ENCODE assay signal across 13 cellular contexts in genomic region chr17:6471531-6472465, GRCh38. TPM values are rescaled to one million over a fixed set of nuclear protein-coding genes. Genes with fewer than 3 reads are reported as not detected.
A peak's percentile ranks its signal among the peaks of the same experiment; 100 is the strongest.
DNase-seq lines count a peak whose midpoint lies in the region; ATAC-seq and TF ChIP-seq lines count a peak whose summit lies in the region.
"Had no signal": no experiment of that assay in that cellular context is flagged by ENCODE, and none has a peak within 500 bp of the region (broad histone marks: within the 10 kb centered on the region; RNA-seq: fewer than 3 reads in every experiment).

No MANE protein-coding gene starts in this region.

- in situ Hi-C loops in IMR-90 (cut with MboI; ENCODE audit: low sequenced_read_pairs), result loop anchor here (10.0 kb wide), 1 partner anchor 173 kb away; the partner anchor contains the start of genes KIAA0753 and TXNDC17
- in situ Hi-C loops in astrocyte of the spinal cord (cut with HindIII; ENCODE audit: low sequenced_read_pairs), result no loop called here

- H3K23ac ChIP-seq in IMR-90 (ENCODE audit: low read depth, low read length), result no peak overlapping the region

- TF ChIP-seq CTCF in DND-41 (IDR thresholded peaks at IDR 0.05; ENCODE audit: borderline replicate concordance, extremely low read depth, low read length, poor library complexity, severe bottlenecking) (no peak), IMR-90 (conservative IDR thresholded peaks at IDR 0.05; ENCODE audit: low read depth, low read length) (peak; percentile 28; the same call in 1 of the 2 replicates), astrocyte of the spinal cord (IDR thresholded peaks at IDR 0.05; ENCODE audit: low read depth, low read length) (peak; percentile 14), lower leg skin (IDR thresholded peaks at IDR 0.05) (no peak)

- H4K91ac ChIP-seq in IMR-90 (ENCODE audit: insufficient read depth, low read depth, low read length), result no peak overlapping the region

- TF ChIP-seq RAD21 in IMR-90 (IDR thresholded peaks at IDR 0.05; ENCODE audit: low read length), result peak; percentile 38; the same call in 1 of the 2 replicates

- no peak for DNase-seq in DND-41
- DNase-seq in IMR-90, result peak; percentile 61
- peak; percentile 57 for DNase-seq in astrocyte of the spinal cord (ENCODE audit: low read depth, low spot score)
- DNase-seq in kidney glomerular epithelial cell (lab: John Stamatoyannopoulos, UW), result peak; percentile 20
- no peak for DNase-seq in ureter (ENCODE audit: low spot score)
- no peak for DNase-seq in lower leg skin (ENCODE audit: low spot score in 2 of 2)
- DNase-seq in activated T-cell treated with anti-CD3 and anti-CD28 coated beads, Interleukin-2, amount 50 U/mL, for 1 hour, result no peak
- DNase-seq in T-helper 9 cell, result no peak
- DNase-seq: activated CD4-positive, alpha-beta memory T cell treated with anti-CD3 and anti-CD28 coated beads for 36 hours; OCI-M1 had no signal

- H3K79me2 ChIP-seq in DND-41 (ENCODE audit: insufficient read depth, low read length), result no peaks in the 10 kb centered on the region

- H3K36me3 ChIP-seq in DND-41 (ENCODE audit: insufficient read depth, low read length), result no peaks in the 10 kb centered on the region
- no peaks in the 10 kb centered on the region for H3K36me3 ChIP-seq in IMR-90 (ENCODE audit: control insufficient read depth, insufficient read depth, low read length)
- H3K36me3 ChIP-seq: ascending aorta, vagina had no signal

- 0 out of 4 replicates have a peak overlapping the region, but pooled peaks of 1 of the 2 experiments have one; percentile 13 for H4K8ac ChIP-seq in IMR-90 (ENCODE audit: low read depth in 2 of 2, low read length in 2 of 2)

- no TSS peak for BruUV-seq in IMR-90 (replicated peaks; lab: Mats Ljungman, UMichigan)

- intact Hi-C loops in IMR-90 (cut with micrococcal nuclease), result loop anchor here (5.0 kb wide), 2 partner anchors 86 to 121 kb away; partner anchors contain the start of gene PITPNM3
- intact Hi-C loops in lower leg skin (cut with DNase I; ENCODE audit: low total_unique reads), result loop anchor here (2.0 kb wide), 1 partner anchor 175 kb away; no protein-coding TSS in a partner anchor

- 0 out of 2 replicates have a peak overlapping the region, but pooled peaks have one; percentile 30 for H3K14ac ChIP-seq in IMR-90 (replicated peaks; ENCODE audit: low read depth, low read length)

- POLR2A ChIA-PET in IMR-90 (lab: Charles Lee; ENCODE audit: unreplicated experiment), result no interaction called here

- H4K5ac ChIP-seq in IMR-90 (ENCODE audit: low read depth, low read length), result no peak overlapping the region

- ATAC-seq in DND-41 (ENCODE audit: insufficient read depth, low read depth) (peak; percentile 17; the same call in 1 of the 3 replicates), IMR-90 (ENCODE audit: low read depth) (peak; percentile 65)
- ATAC-seq: natural killer cell treated with Interleukin-12 subunit alpha and Interleukin-12 subunit beta and Interleukin-15 and Interleukin-18, amount 100 ng/mL, for 72 hours had no signal

- CTCF ChIA-PET in IMR-90 (lab: Yijun Ruan, JAX), result interaction anchor here (0.6 to 1.3 kb wide), 5 partner anchors 13 to 177 kb away, joined by 3 to 4 read pairs (median 3); no protein-coding TSS in a partner anchor

- TF ChIP-seq POLR2A in IMR-90 (IDR thresholded peaks at IDR 0.05; ENCODE audit: low read depth, low read length) (no peak), lower leg skin (IDR thresholded peaks at IDR 0.05) (no peak)

- H3K27ac ChIP-seq in DND-41 (ENCODE audit: low read length) (no peak overlapping the region), IMR-90 (ENCODE audit: insufficient read depth, low read length) (no peak overlapping the region)
- H3K27ac ChIP-seq: ascending aorta, vagina had no signal

- H3K4ac ChIP-seq in IMR-90 (ENCODE audit: low read depth, low read length), result no peak overlapping the region

- dilution Hi-C loops in IMR-90 (cut with HindIII; ENCODE audit: low sequenced_read_pairs, unreplicated experiment), result no loop called here

- H3K27me3 ChIP-seq in DND-41 (ENCODE audit: insufficient read depth, low read length, poor library complexity) (peaks cover 5% of the 10 kb centered on the region), IMR-90 (ENCODE audit: control insufficient read depth, insufficient read depth, low read length) (no peaks in the 10 kb centered on the region)
- H3K27me3 ChIP-seq: ascending aorta, vagina had no signal

- peak overlapping the region; percentile 18 for H2AK9ac ChIP-seq in IMR-90 (replicated peaks; ENCODE audit: low read depth, low read length, poor library complexity)

- no peak overlapping the region for H2BK5ac ChIP-seq in IMR-90 (ENCODE audit: low read depth, low read length, poor library complexity, severe bottlenecking)

- H2BK20ac ChIP-seq in IMR-90 (ENCODE audit: low read depth, low read length), result no peak overlapping the region

- H3K9ac ChIP-seq in DND-41 (ENCODE audit: low read depth, low read length) (no peak overlapping the region), IMR-90 (ENCODE audit: low read depth, low read length) (no peak overlapping the region)

- no peak overlapping the region for H3K18ac ChIP-seq in IMR-90 (ENCODE audit: low read depth, low read length)

- no peak overlapping the region for H2BK15ac ChIP-seq in IMR-90 (ENCODE audit: low read depth, low read length)

- no peak overlapping the region for H3K4me3 ChIP-seq in DND-41 (ENCODE audit: low read depth in 1 of 2, low read length in 2 of 2)
- H3K4me3 ChIP-seq in IMR-90 (ENCODE audit: insufficient read depth, low read depth, low read length), result no peak overlapping the region
- H3K4me3 ChIP-seq in astrocyte of the spinal cord (ENCODE audit: low read depth, low read length), result no peak overlapping the region
- H3K4me3 ChIP-seq in lower leg skin (ENCODE audit: low read depth, poor library complexity, severe bottlenecking), result no peak overlapping the region
- H3K4me3 ChIP-seq: ascending aorta, vagina had no signal

- H3K9me1 ChIP-seq in IMR-90 (ENCODE audit: insufficient read depth, low read length), result peaks cover 7% of the 10 kb centered on the region; the same call in 1 of the 2 replicates

- H2AFZ ChIP-seq in DND-41 (ENCODE audit: low read depth, low read length) (no peak overlapping the region), IMR-90 (replicated peaks; ENCODE audit: low read length, poor library complexity) (peak overlapping the region; percentile 61)

- H3K9me3 ChIP-seq in DND-41 (ENCODE audit: insufficient read depth, low read length, severe bottlenecking), result no peaks in the 10 kb centered on the region
- H3K9me3 ChIP-seq in IMR-90 (ENCODE audit: control insufficient read depth, insufficient read depth, low read length), result peaks cover 2% of the 10 kb centered on the region; the same call in 1 of the 2 replicates
- H3K9me3 ChIP-seq: vagina had no signal

- H3K4me1 ChIP-seq in DND-41 (ENCODE audit: insufficient read depth, low read length), result no peaks in the 10 kb centered on the region
- peaks cover 13% of the 10 kb centered on the region for H3K4me1 ChIP-seq in IMR-90 (ENCODE audit: control insufficient read depth, insufficient read depth, low read length)
- H3K4me1 ChIP-seq: ascending aorta had no signal

- H3K79me1 ChIP-seq in IMR-90 (ENCODE audit: low read depth in 1 of 2, low read length in 2 of 2), result no peaks in the 10 kb centered on the region

- WGBS in IMR-90 (ENCODE audit: extremely low coverage in 2 of 2, insufficient read length in 1 of 2), 2 experiments, result 85% methylated on average over 8 of the region's 19 CpGs; no CpG with 5 or more reads in 1 of the 2 experiments
- WGBS in lower leg skin, 2 donors, result 53 to 70% methylated on average over 16 to 19 of the region's 19 CpGs

- peak overlapping the region; percentile 7; the same call in 1 of the 2 replicates for H2AK5ac ChIP-seq in IMR-90 (ENCODE audit: low read depth, low read length)

- H2BK120ac ChIP-seq in IMR-90 (ENCODE audit: low read depth, low read length), result no peak overlapping the region

- H4K20me1 ChIP-seq in DND-41 (ENCODE audit: insufficient read depth, low read length), result peaks cover 3% of the 10 kb centered on the region
- peaks cover 5% of the 10 kb centered on the region; the same call in 1 of the 2 replicates for H4K20me1 ChIP-seq in IMR-90 (ENCODE audit: insufficient read depth, low read length)

- H3K56ac ChIP-seq in IMR-90 (ENCODE audit: extremely low read depth, insufficient read depth, low read length), result no peak overlapping the region

- H3K4me2 ChIP-seq in DND-41 (ENCODE audit: insufficient read depth, low read length) (no peak overlapping the region), IMR-90 (ENCODE audit: low read depth, low read length) (no peak overlapping the region)

TF ChIP-seq in IMR-90, 13 proteins besides CTCF, POLR2A, EP300 and RAD21:
- TF ChIP-seq MAZ (IDR thresholded peaks at IDR 0.05; ENCODE audit: borderline replicate concordance, low read depth, low read length) (no peak), FOS (IDR thresholded peaks at IDR 0.05; ENCODE audit: low read depth, low read length) (peak; percentile 28; the same call in 1 of the 2 replicates), SMC3 (IDR thresholded peaks at IDR 0.05; ENCODE audit: low read depth, low read length) (0 out of 2 replicates have a peak, but pooled peaks have one; percentile 19)

RNA-seq across cellular contexts. Expression of gene PIMREG, which starts 27.5 kb away (rescaled TPM):
- total RNA-seq in IMR-90 (2012; rRNA removed), result 19.4 and 21.5 TPM in 2 replicates
- 25.9 and 36.8 TPM in 2 replicates for polyA plus RNA-seq in IMR-90 (2012; rRNA removed)
- polyA plus RNA-seq in IMR-90 (2012; cell fraction: cytosol; rRNA removed), result 15.5 and 16.4 TPM in 2 replicates
- polyA plus RNA-seq in IMR-90 (2012; cell fraction: nucleus; rRNA removed; ENCODE audit: low replicate concordance), result 8.6 and 18.5 TPM in 2 replicates
- total RNA-seq in ureter, result 0.42 TPM
- 1 to 10 TPM in 1 of 4 donors, under 1 TPM in 3; 0.21 to 2.8 (median 0.84) TPM for total RNA-seq in lower leg skin
- total RNA-seq: ascending aorta had no signal

RNA-seq across cellular contexts. Expression of gene AIPL1, which starts 36.9 kb away (rescaled TPM):
- not detected in 2 replicates for total RNA-seq in IMR-90 (2012; rRNA removed)
- polyA plus RNA-seq in IMR-90 (2012; rRNA removed), result not detected in 2 replicates
- polyA plus RNA-seq in IMR-90 (2012; cell fraction: cytosol; rRNA removed), result 0.02 TPM in 1 of 2 replicates, not detected in the other
- not detected in 2 replicates for polyA plus RNA-seq in IMR-90 (2012; cell fraction: nucleus; rRNA removed; ENCODE audit: low replicate concordance)
- not detected for total RNA-seq in ureter
- not detected for total RNA-seq in lower leg skin
- total RNA-seq: activated CD4-positive, alpha-beta memory T cell treated with anti-CD3 and anti-CD28 coated beads for 36 hours; ascending aorta; natural killer cell treated with Interleukin-12 subunit alpha and Interleukin-12 subunit beta and Interleukin-15 and Interleukin-18, amount 100 ng/mL, for 72 hours; vagina had no signal

Comparison
In these comparisons a context has a peak if more than half of its experiments do, and no peak if none do; other contexts are left out.
1. DNase-seq: peak in IMR-90 (single experiment), astrocyte of the spinal cord (single experiment) and kidney glomerular epithelial cell (single experiment); none in DND-41 (single experiment), ureter (single experiment), lower leg skin (0 of 2), activated T-cell treated with anti-CD3 and anti-CD28 coated beads, Interleukin-2, amount 50 U/mL, for 1 hour (single experiment) and T-helper 9 cell (single experiment).
2. CTCF ChIP-seq: peak in IMR-90 (single experiment) and astrocyte of the spinal cord (single experiment); none in DND-41 (single experiment) and lower leg skin (0 of 3).